Comparison of ENCODE assay signal across 7 cellular contexts in genomic region chr11:65366340-65366773, GRCh38.
DNase-seq lines count a peak whose midpoint lies in the region; ATAC-seq and TF ChIP-seq lines count a peak whose summit lies in the region.

No MANE protein-coding gene starts in this region.

- H3K36me3 ChIP-seq in KMS-11 (ENCODE audit: insufficient read depth): no peaks in the 10 kb centered on the region

- H2AFZ ChIP-seq in KMS-11 (ENCODE audit: low read depth): peak overlapping the region; percentile 18; the same call in 1 of the 2 replicates

- peaks cover 6% of the 10 kb centered on the region for H3K36me3 Mint-ChIP-seq in stimulated activated effector memory CD8-positive, alpha-beta T cell treated with anti-CD3 and anti-CD28 coated beads, Interleukin-12 subunit alpha, Interleukin-12 subunit beta, amount 100 ng/mL, for 72 hours

- H3K4me1 ChIP-seq in KMS-11 (ENCODE audit: low read depth, poor library complexity, severe bottlenecking): peaks cover 28% of the 10 kb centered on the region

- no peaks in the 10 kb centered on the region for H3K27me3 ChIP-seq in KMS-11 (ENCODE audit: insufficient read depth, low read depth)

- peaks cover 8% of the 10 kb centered on the region for H3K4me1 Mint-ChIP-seq in stimulated activated effector memory CD8-positive, alpha-beta T cell treated with anti-CD3 and anti-CD28 coated beads, Interleukin-12 subunit alpha, Interleukin-12 subunit beta, amount 100 ng/mL, for 72 hours

- DNase-seq in ELF-1 (ENCODE audit: low read depth, low spot score) (peak; percentile 68), NOMO-1 treated with DMSO at 0.1 percent for 48 hours (lab: John Stamatoyannopoulos, UW; ENCODE audit: unreplicated experiment) (peak; percentile 76), T47D (ENCODE audit: low read depth in 1 of 2, low spot score in 1 of 2) (peak; percentile 89 to 93), islet precursor cell (peak; percentile 79)
- peak in 1 of 2 donors; percentile 66 for DNase-seq in stimulated activated effector memory CD8-positive, alpha-beta T cell treated with anti-CD3 and anti-CD28 coated beads, Interleukin-12 subunit alpha, Interleukin-12 subunit beta, amount 100 ng/mL, for 72 hours (ENCODE audit: low spot score in 2 of 2)

- no peak overlapping the region; the same call in 1 of the 2 replicates for H3K9ac ChIP-seq in KMS-11

- H3K9me3 Mint-ChIP-seq in stimulated activated effector memory CD8-positive, alpha-beta T cell treated with anti-CD3 and anti-CD28 coated beads, Interleukin-12 subunit alpha, Interleukin-12 subunit beta, amount 100 ng/mL, for 72 hours: no peaks in the 10 kb centered on the region

- no peak overlapping the region for H3K4me3 Mint-ChIP-seq in stimulated activated effector memory CD8-positive, alpha-beta T cell treated with anti-CD3 and anti-CD28 coated beads, Interleukin-12 subunit alpha, Interleukin-12 subunit beta, amount 100 ng/mL, for 72 hours

- no peak overlapping the region for H3K4me3 ChIP-seq in KMS-11 (IDR thresholded peaks at IDR 0.05; ENCODE audit: insufficient read depth, low read depth, low read length)

- no peak overlapping the region for H3K27ac ChIP-seq in KMS-11

- H3K79me2 ChIP-seq in KMS-11 (ENCODE audit: insufficient read depth, low read depth): no peaks in the 10 kb centered on the region

- in situ Hi-C loops in T47D (cut with HindIII; ENCODE audit: low pct_unique_long_range_greater_than_20kb, low sequenced_read_pairs): no loop called here

- peak overlapping the region; percentile 69 for H3K4me2 ChIP-seq in KMS-11

- H3K27ac Mint-ChIP-seq in stimulated activated effector memory CD8-positive, alpha-beta T cell treated with anti-CD3 and anti-CD28 coated beads, Interleukin-12 subunit alpha, Interleukin-12 subunit beta, amount 100 ng/mL, for 72 hours: no peak overlapping the region

- TF ChIP-seq CTCF in KMS-11 (conservative IDR thresholded peaks at IDR 0.05; ENCODE audit: low read depth, low read length): peak; percentile 78

- no peaks in the 10 kb centered on the region for H4K20me1 ChIP-seq in KMS-11 (ENCODE audit: insufficient read depth)

- peak; percentile 81 for ATAC-seq in stimulated activated effector memory CD8-positive, alpha-beta T cell treated with anti-CD3 and anti-CD28 coated beads, Interleukin-12 subunit alpha, Interleukin-12 subunit beta, amount 100 ng/mL, for 72 hours
- no peak for ATAC-seq in HG02642 (IDR thresholded peaks at IDR 0.05; ENCODE audit: poor library complexity, unreplicated experiment)
